10 cellular contexts compared by ENCODE assay signal in the genomic region with DNA sequence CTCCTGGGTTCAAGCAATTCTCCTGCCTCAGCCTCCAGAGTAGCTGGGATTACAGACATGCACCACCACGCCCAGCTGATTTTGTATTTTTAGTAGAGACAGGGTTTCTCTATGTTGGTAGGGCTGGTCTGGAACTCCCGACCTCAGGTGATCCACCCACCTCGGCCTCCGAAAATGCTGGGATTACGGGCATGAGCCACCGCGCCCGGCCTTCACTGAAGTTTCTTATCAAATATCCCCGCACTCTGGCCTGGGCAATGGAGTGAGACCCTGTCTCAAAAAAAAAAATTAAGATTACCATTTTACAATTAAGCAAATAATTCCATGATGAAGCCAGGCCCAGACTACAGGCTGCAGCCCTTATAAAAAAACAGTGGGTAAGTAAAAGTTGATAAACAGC. TPM values are rescaled to one million over a fixed set of nuclear protein-coding genes. Genes with fewer than 3 reads are reported as not detected.
DNase-seq lines count a peak whose midpoint lies in the region; TF ChIP-seq lines count a peak whose summit lies in the region.
"Not testable (repeated sequence)": the region's sequence is repeated elsewhere in the genome, so short reads cannot be mapped to it uniquely, and the experiment has no call there.
"Had no signal": no experiment of that assay in that cellular context is flagged by ENCODE, and none has a peak within 500 bp of the region (broad histone marks: within the 10 kb centered on the region; RNA-seq: fewer than 3 reads in every experiment).

No MANE protein-coding gene starts in this region.

- peaks cover 95% of the 10 kb centered on the region for H3K79me2 ChIP-seq in OCI-LY3 (ENCODE audit: low read length)
- peaks cover 89% of the 10 kb centered on the region for H3K79me2 ChIP-seq in mammary epithelial cell (ENCODE audit: insufficient read depth, low read length)
- H3K79me2 ChIP-seq in hepatocyte, result peaks cover 76% of the 10 kb centered on the region
- peaks cover 84% of the 10 kb centered on the region for H3K79me2 ChIP-seq in osteoblast (ENCODE audit: insufficient read depth, low read length)

- H3K9me2 ChIP-seq in hepatocyte (replicated peaks; ENCODE audit: insufficient read depth), result not testable (repeated sequence)

- not testable (repeated sequence) for H3K27me3 ChIP-seq in HUES64 (ENCODE audit: insufficient read depth, low read length); OCI-LY3 (ENCODE audit: low read depth, low read length); mammary epithelial cell (ENCODE audit: insufficient read depth, low read length); hepatocyte; osteoblast (ENCODE audit: insufficient read depth, low read length)

- dilution Hi-C loops in mammary epithelial cell (cut with HindIII; ENCODE audit: low sequenced_read_pairs), result not testable (repeated sequence)

- H3K9ac ChIP-seq in HUES64 (ENCODE audit: low read depth, low read length); mammary epithelial cell (ENCODE audit: insufficient read depth, low read length): not testable (repeated sequence)
- H3K9ac ChIP-seq in OCI-LY3 (ENCODE audit: low read length), result peak overlapping the region; percentile 90

- H2AFZ ChIP-seq in OCI-LY3 (ENCODE audit: low read depth, low read length); mammary epithelial cell (ENCODE audit: low read depth, low read length); hepatocyte; osteoblast (ENCODE audit: low read length): not testable (repeated sequence)

- not testable (repeated sequence) for DNase-seq in AG04449 (ENCODE audit: low read depth, low spot score); GM12865 (ENCODE audit: low read depth); mammary epithelial cell; hepatocyte (ENCODE audit: low spot score); osteoblast (ENCODE audit: insufficient read length, low spot score, missing footprints)

- peaks cover 13% of the 10 kb centered on the region for H3K4me1 ChIP-seq in HUES64 (ENCODE audit: insufficient read depth, low read length)
- H3K4me1 ChIP-seq in OCI-LY3 (ENCODE audit: low read length), result peaks cover 16% of the 10 kb centered on the region
- H3K4me1 ChIP-seq in mammary epithelial cell (ENCODE audit: insufficient read depth, low read length), result peaks cover 16% of the 10 kb centered on the region
- not testable (repeated sequence) for H3K4me1 ChIP-seq in hepatocyte (ENCODE audit: insufficient read depth)
- H3K4me1 ChIP-seq in osteoblast (ENCODE audit: insufficient read depth, low read length), result peaks cover 18% of the 10 kb centered on the region

- POLR2A ChIA-PET in AG04449 (lab: Yijun Ruan, JAX), result not testable (repeated sequence)

- not testable (repeated sequence) for H3K27ac ChIP-seq in HUES64 (ENCODE audit: low read depth, low read length); OCI-LY3 (ENCODE audit: low read length); mammary epithelial cell (ENCODE audit: insufficient read depth, low read depth, low read length); hepatocyte
- H3K27ac ChIP-seq in VCaP, result peak overlapping the region; percentile 97; the same call in 1 of the 2 replicates
- peak overlapping the region; percentile 79 for H3K27ac ChIP-seq in osteoblast (ENCODE audit: low read depth, low read length)

- in situ Hi-C loops in mammary epithelial cell (cut with MboI; ENCODE audit: low sequenced_read_pairs in 2 of 2), result not testable (repeated sequence)

- TF ChIP-seq CTCF in AG04449 (IDR thresholded peaks at IDR 0.05; ENCODE audit: insufficient read depth, low read length, missing control alignments); GM12865 (IDR thresholded peaks at IDR 0.05; ENCODE audit: insufficient read depth, low read depth, low read length, missing control alignments); OCI-LY3 (IDR thresholded peaks at IDR 0.05; ENCODE audit: low read depth, low read length); VCaP (conservative IDR thresholded peaks at IDR 0.05); mammary epithelial cell (conservative IDR thresholded peaks at IDR 0.05 in 1 of 2, IDR thresholded peaks at IDR 0.05 in 1 of 2; ENCODE audit: extremely low read depth in 1 of 2, insufficient read depth in 1 of 2, low read depth in 1 of 2, low read length in 2 of 2); hepatocyte (IDR thresholded peaks at IDR 0.05; ENCODE audit: poor library complexity); osteoblast (IDR thresholded peaks at IDR 0.05; ENCODE audit: extremely low read depth, low read depth, low read length): not testable (repeated sequence)

- H3K4me2 ChIP-seq in OCI-LY3 (ENCODE audit: low read length), result peak overlapping the region; percentile 92
- peak overlapping the region; percentile 89 for H3K4me2 ChIP-seq in mammary epithelial cell (ENCODE audit: insufficient read depth, low read depth, low read length)
- peak overlapping the region; percentile 78 for H3K4me2 ChIP-seq in hepatocyte
- H3K4me2 ChIP-seq in osteoblast (ENCODE audit: insufficient read depth, low read length), result peak overlapping the region; percentile 92

- H3K36me3 ChIP-seq in HUES64 (ENCODE audit: insufficient read depth, low read length), result peaks cover 66% of the 10 kb centered on the region
- H3K36me3 ChIP-seq in OCI-LY3 (replicated peaks; ENCODE audit: low read depth, low read length), result peaks cover 65% of the 10 kb centered on the region
- peaks cover 29% of the 10 kb centered on the region for H3K36me3 ChIP-seq in mammary epithelial cell (ENCODE audit: insufficient read depth, low read length)
- not testable (repeated sequence) for H3K36me3 ChIP-seq in hepatocyte (replicated peaks; ENCODE audit: insufficient read depth, low read depth)
- peaks cover 32% of the 10 kb centered on the region for H3K36me3 ChIP-seq in osteoblast (ENCODE audit: insufficient read depth, low read length)

- WGBS in HUES64, result 98% methylated on average over 9 of the region's 9 CpGs
- 93% methylated on average over 6 of the region's 9 CpGs for WGBS in mammary epithelial cell (ENCODE audit: low coverage, missing lambda C conversion rate)
- 100% methylated on average over 9 of the region's 9 CpGs for WGBS in hepatocyte (ENCODE audit: low lambda C conversion rate, missing lambda C conversion rate)

- intact Hi-C loops in mammary epithelial cell (cut with micrococcal nuclease), result not testable (repeated sequence)

- H3K4me3 ChIP-seq in AG04449 (ENCODE audit: low read depth, low read length) (peak overlapping the region; percentile 3; the same call in 1 of the 2 replicates), GM12865 (ENCODE audit: low read depth, low read length) (peak overlapping the region; percentile 94), HUES64 (ENCODE audit: low read length) (peak overlapping the region; percentile 88), OCI-LY3 (ENCODE audit: low read length) (peak overlapping the region; percentile 88), mammary epithelial cell (replicated peaks in 1 of 3; ENCODE audit: insufficient read depth in 1 of 3, low read depth in 2 of 3, low read length in 3 of 3) (peak overlapping the region in 2 of 3 experiments; percentile 92 to 98), osteoblast (ENCODE audit: insufficient read depth, low read length) (peak overlapping the region; percentile 95)
- not testable (repeated sequence) for H3K4me3 ChIP-seq in hepatocyte

- CTCF ChIA-PET in AG04449 (lab: Yijun Ruan, JAX); mammary epithelial cell (lab: Charles Lee; ENCODE audit: low non-redundant PET): not testable (repeated sequence)

- not testable (repeated sequence) for H3K9me3 ChIP-seq in HUES64 (ENCODE audit: insufficient read depth, low read depth, low read length); OCI-LY3 (ENCODE audit: insufficient read depth, low read length); mammary epithelial cell (replicated peaks; ENCODE audit: insufficient read depth, low read length); hepatocyte (ENCODE audit: low read depth); osteoblast (ENCODE audit: low read depth, low read length)

- peaks cover 17% of the 10 kb centered on the region for H4K20me1 ChIP-seq in OCI-LY3 (ENCODE audit: insufficient read depth, low read length)
- H4K20me1 ChIP-seq in mammary epithelial cell (ENCODE audit: insufficient read depth, low read length); hepatocyte (ENCODE audit: insufficient read depth, poor library complexity, severe bottlenecking); osteoblast (ENCODE audit: insufficient read depth, low read length): not testable (repeated sequence)

- BruUV-seq in mammary epithelial cell (replicated peaks; lab: Mats Ljungman, UMichigan), result not testable (repeated sequence)

RNA-seq across cellular contexts. Expression of a gene that starts 1.6 kb away (rescaled TPM):
- 61.8 TPM for polyA plus RNA-seq in HUES64 (2013, experiment 1 of 2)
- 68.8 TPM for polyA plus RNA-seq in HUES64 (2013, experiment 2 of 2)
- 10 to 100 TPM in 1 of 2 donors, 1 to 10 TPM in 1; 6.0 to 44.3 TPM for total RNA-seq in mammary epithelial cell
- 59.3 TPM for polyA plus RNA-seq in mammary epithelial cell
- 44.4 TPM for polyA minus RNA-seq in mammary epithelial cell
- 15.7 and 16.9 TPM in 2 replicates for total RNA-seq in hepatocyte
- 13.4 and 16.4 TPM in 2 replicates for polyA plus RNA-seq in hepatocyte
- total RNA-seq in osteoblast, result 4.7 and 8.0 TPM in 2 replicates
- total RNA-seq: ascending aorta had no signal

RNA-seq across cellular contexts. Expression of a gene that starts 2.0 kb away (rescaled TPM):
- polyA plus RNA-seq in HUES64 (2013, experiment 1 of 2), result 49.2 TPM
- polyA plus RNA-seq in HUES64 (2013, experiment 2 of 2), result 50.8 TPM
- 10 to 100 TPM; 33.4 to 35.0 TPM for total RNA-seq in mammary epithelial cell
- polyA plus RNA-seq in mammary epithelial cell, result 47.6 TPM
- polyA minus RNA-seq in mammary epithelial cell, result 170 TPM
- total RNA-seq in hepatocyte, result 34.8 and 38.6 TPM in 2 replicates
- 15.4 and 21.5 TPM in 2 replicates for polyA plus RNA-seq in hepatocyte
- 25.0 and 26.8 TPM in 2 replicates for total RNA-seq in osteoblast

RNA-seq across cellular contexts. Expression of a gene that starts 21.7 kb away (rescaled TPM):
- not detected for polyA plus RNA-seq in HUES64 (2013, experiment 1 of 2)
- polyA plus RNA-seq in HUES64 (2013, experiment 2 of 2), result not detected
- total RNA-seq in mammary epithelial cell (under 1 TPM in 1 of 2 donors, not detected in 1; under 0.01 TPM), hepatocyte (0.13 TPM in 1 of 2 replicates, not detected in the other), osteoblast (under 0.01 TPM in 2 replicates)
- polyA plus RNA-seq in mammary epithelial cell (not detected), hepatocyte (0.50 TPM in 1 of 2 replicates, not detected in the other)
- not detected for polyA minus RNA-seq in mammary epithelial cell
- total RNA-seq: MCF 10A had no signal

RNA-seq across cellular contexts. Expression of a gene that starts 31.6 kb away (rescaled TPM):
- polyA plus RNA-seq in HUES64 (2013, experiment 1 of 2), result 19.7 TPM
- 27.8 TPM for polyA plus RNA-seq in HUES64 (2013, experiment 2 of 2)
- total RNA-seq in mammary epithelial cell, result 100 to 1,000 TPM in 1 of 2 donors, 10 to 100 TPM in 1; 51.6 to 125 TPM
- 35.3 TPM for polyA plus RNA-seq in mammary epithelial cell
- 8.9 TPM for polyA minus RNA-seq in mammary epithelial cell
- total RNA-seq in hepatocyte, result 57.0 and 58.9 TPM in 2 replicates
- 55.3 and 62.7 TPM in 2 replicates for polyA plus RNA-seq in hepatocyte
- total RNA-seq in osteoblast, result 69.5 and 89.6 TPM in 2 replicates
